Comparison of ENCODE assay signal across 21 cellular contexts in genomic region chr16:48451323-48451722, GRCh38.
"Had no signal": no experiment of that assay in that cellular context is flagged by ENCODE, and none has a peak within 500 bp of the region (broad histone marks: within the 10 kb centered on the region; RNA-seq: fewer than 3 reads in every experiment).

No MANE protein-coding gene starts in this region.

- H3K27me3 ChIP-seq: MG63, SJSA1 had no signal

- H3K36me3 ChIP-seq: MG63, SJSA1 had no signal

- H3K27ac ChIP-seq: HL-60, SJSA1, SK-N-MC had no signal

- H3K9me3 ChIP-seq: MG63, SJSA1 had no signal

- DNase-seq: Karpas-422, KG1, MG63, NCI-H1092, NCI-H1105 treated with DMSO at 0.1 percent for 48 hours, NCI-H1417 treated with DMSO at 0.1 percent for 48 hours, NCI-H146, NCI-H1694 treated with DMSO at 0.1 percent for 48 hours, NCI-H1930, NCI-H2081, NCI-H2107, NCI-H2227 treated with DMSO at 0.1 percent for 48 hours, NCI-H524, NCI-H526 treated with DMSO at 0.1 percent for 48 hours, NCI-H748 treated with DMSO at 0.1 percent for 48 hours, Right ventricle myocardium superior, RPMI8226, SIG-M5 had no signal

- H3K4me1 ChIP-seq: SJSA1 had no signal

- H3K4me3 ChIP-seq: MG63, SJSA1, SK-N-MC had no signal
